7 cellular contexts compared by ENCODE assay signal in genomic region chr17:77475012-77475976, GRCh38.
DNase-seq lines count a peak whose midpoint lies in the region.

No MANE protein-coding gene starts in this region.

- DNase-seq in activated CD4-positive, alpha-beta T cell treated with anti-CD3 and anti-CD28 coated beads, Interleukin-2, amount 10 ng/mL, durations not matched to agents 24 days and 14 days, result peak; percentile 86
- peak; percentile 32 for DNase-seq in effector CD8-positive, alpha-beta T cell (lab: John Stamatoyannopoulos, UW)
- DNase-seq in NCI-H510A (lab: John Stamatoyannopoulos, UW) (no peak), NCI-H146 treated with DMSO at 0.1 percent for 48 hours (lab: John Stamatoyannopoulos, UW; ENCODE audit: unreplicated experiment) (no peak), LoVo (ENCODE audit: low spot score) (no peak)

- 92% methylated on average over 27 of the region's 27 CpGs for WGBS in HUES64

- peaks cover 45% of the 10 kb centered on the region for H3K36me3 Mint-ChIP-seq in activated CD4-positive, alpha-beta T cell treated with anti-CD3 and anti-CD28 coated beads, Interleukin-2, amount 10 ng/mL, durations not matched to agents 24 days and 14 days (ENCODE audit: low read depth)

- H3K9ac ChIP-seq in HUES64 (ENCODE audit: low read depth, low read length) (peak overlapping the region; percentile 30; the same call in 1 of the 2 replicates), skeletal muscle satellite cell (ENCODE audit: low read depth, low read length) (no peak overlapping the region)

- H3K4me1 ChIP-seq in HUES64 (ENCODE audit: insufficient read depth, low read length) (peaks cover 72% of the 10 kb centered on the region), skeletal muscle satellite cell (ENCODE audit: control insufficient read depth, insufficient read depth, low read length) (peaks cover 84% of the 10 kb centered on the region)

- peak overlapping the region; percentile 87 for H3K27ac Mint-ChIP-seq in activated CD4-positive, alpha-beta T cell treated with anti-CD3 and anti-CD28 coated beads, Interleukin-2, amount 10 ng/mL, durations not matched to agents 24 days and 14 days

- H3K4me1 Mint-ChIP-seq in activated CD4-positive, alpha-beta T cell treated with anti-CD3 and anti-CD28 coated beads, Interleukin-2, amount 10 ng/mL, durations not matched to agents 24 days and 14 days, result peaks cover 74% of the 10 kb centered on the region

- H3K4me2 ChIP-seq in skeletal muscle satellite cell (ENCODE audit: low read length), result peak overlapping the region; percentile 60

- H3K4me3 ChIP-seq in HUES64 (ENCODE audit: low read length) (no peak overlapping the region), skeletal muscle satellite cell (ENCODE audit: low read length) (no peak overlapping the region)

- H3K27me3 Mint-ChIP-seq in activated CD4-positive, alpha-beta T cell treated with anti-CD3 and anti-CD28 coated beads, Interleukin-2, amount 10 ng/mL, durations not matched to agents 24 days and 14 days, result no peaks in the 10 kb centered on the region

- peak overlapping the region; percentile 76 for H3K4me3 Mint-ChIP-seq in activated CD4-positive, alpha-beta T cell treated with anti-CD3 and anti-CD28 coated beads, Interleukin-2, amount 10 ng/mL, durations not matched to agents 24 days and 14 days

- no peak overlapping the region; the same call in 1 of the 2 replicates for H3K27ac ChIP-seq in HUES64 (ENCODE audit: low read depth, low read length)

- peaks cover 4% of the 10 kb centered on the region for H3K9me3 Mint-ChIP-seq in activated CD4-positive, alpha-beta T cell treated with anti-CD3 and anti-CD28 coated beads, Interleukin-2, amount 10 ng/mL, durations not matched to agents 24 days and 14 days

- H3K27me3 ChIP-seq in HUES64 (ENCODE audit: insufficient read depth, low read length) (no peaks in the 10 kb centered on the region), skeletal muscle satellite cell (ENCODE audit: control insufficient read depth, insufficient read depth, low read length) (no peaks in the 10 kb centered on the region)

- H3K9me3 ChIP-seq in HUES64 (ENCODE audit: insufficient read depth, low read depth, low read length) (no peaks in the 10 kb centered on the region), skeletal muscle satellite cell (replicated peaks; ENCODE audit: low read length) (no peaks in the 10 kb centered on the region)

- intact Hi-C loops in activated CD4-positive, alpha-beta T cell treated with anti-CD3 and anti-CD28 coated beads, Interleukin-2, amount 10 ng/mL, durations not matched to agents 24 days and 14 days (cut with micrococcal nuclease), result no loop called here

- H3K36me3 ChIP-seq in HUES64 (ENCODE audit: insufficient read depth, low read length) (peaks cover 3% of the 10 kb centered on the region; the same call in 1 of the 2 replicates), skeletal muscle satellite cell (ENCODE audit: insufficient read depth, low read length) (peaks cover 15% of the 10 kb centered on the region)

Comparison
In these comparisons a context has a peak if more than half of its experiments do, and no peak if none do; other contexts are left out.
1. DNase-seq: peak in activated CD4-positive, alpha-beta T cell treated with anti-CD3 and anti-CD28 coated beads, Interleukin-2, amount 10 ng/mL, durations not matched to agents 24 days and 14 days (single experiment) and effector CD8-positive, alpha-beta T cell (single experiment); none in NCI-H510A (single experiment), NCI-H146 treated with DMSO at 0.1 percent for 48 hours (single experiment) and LoVo (single experiment).